ENCODE assay signal across 8 cellular contexts in the genomic region with DNA sequence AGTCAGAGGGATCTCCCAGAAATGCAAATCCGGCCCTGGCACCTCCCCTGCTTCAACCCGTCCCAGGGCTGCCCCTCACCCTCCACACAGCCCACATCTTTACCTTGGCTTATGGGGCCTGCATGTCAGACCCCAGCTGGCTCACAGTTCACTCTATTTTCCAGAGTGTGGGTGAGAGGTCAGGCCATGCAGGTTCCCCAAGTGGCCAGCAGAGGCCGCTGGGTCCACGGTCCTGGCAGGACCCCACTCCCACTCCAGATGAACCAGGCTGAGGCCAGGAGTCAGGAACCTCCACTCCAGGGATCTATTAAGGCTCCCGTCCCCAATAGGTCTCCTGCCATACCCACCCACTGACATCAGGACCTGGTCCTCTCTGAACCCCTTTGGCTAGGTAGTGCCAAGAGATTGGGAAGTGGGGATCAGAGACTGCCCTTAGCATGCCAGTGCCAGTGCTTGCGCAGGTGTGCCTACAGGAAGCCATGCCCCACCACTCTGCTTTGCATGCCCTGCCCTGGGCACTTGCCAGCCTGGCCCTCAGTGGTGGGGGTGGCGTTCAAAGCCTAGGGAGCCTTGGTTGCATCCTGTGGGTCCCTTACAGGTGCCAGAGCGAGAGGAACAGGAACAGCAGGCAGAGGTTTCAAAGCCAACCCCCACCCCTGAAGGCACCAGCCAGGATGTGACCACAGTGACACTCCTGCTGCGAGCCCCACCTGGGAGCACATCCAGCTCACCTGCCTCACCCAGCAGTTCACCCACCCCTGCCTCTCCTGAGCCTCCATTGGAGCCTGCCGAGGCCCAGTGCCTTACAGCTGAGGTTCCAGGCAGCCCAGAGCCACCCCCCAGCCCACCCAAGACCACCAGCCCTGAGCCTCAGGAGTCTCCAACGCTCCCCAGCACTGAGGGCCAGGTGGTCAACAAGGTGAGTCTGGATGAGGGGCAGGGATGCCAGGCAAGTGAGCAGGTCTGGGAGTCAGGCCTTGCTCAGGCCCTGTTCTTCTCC. TPM values are rescaled to one million over a fixed set of nuclear protein-coding genes. Genes with fewer than 3 reads are reported as not detected.
A peak's percentile ranks its signal among the peaks of the same experiment; 100 is the strongest.
DNase-seq lines count a peak whose midpoint lies in the region; ATAC-seq and TF ChIP-seq lines count a peak whose summit lies in the region.

No MANE protein-coding gene starts in this region.

- TF ChIP-seq EP300 in SK-N-SH (IDR thresholded peaks at IDR 0.05; ENCODE audit: borderline replicate concordance in 1 of 2, low read depth in 1 of 2, low read length in 1 of 2), result no peak

- CTCF ChIA-PET in SK-N-SH (lab: Yijun Ruan, JAX), result interaction anchor here (0.6 to 9.4 kb wide), 26 partner anchors 10 to 185 kb away, joined by 3 to 85 read pairs (median 4); a partner anchor contains a TSS

- H4K20me1 ChIP-seq in SK-N-SH (ENCODE audit: insufficient read depth), result no peaks in the 10 kb centered on the region

- WGBS in SK-N-SH (ENCODE audit: low lambda C conversion rate), result 51% methylated on average over 6 of the region's 11 CpGs
- 72 to 76% methylated on average over 5 to 11 of the region's 11 CpGs for WGBS in endodermal cell (ENCODE audit: insufficient coverage in 1 of 2, insufficient read length in 1 of 2), 2 experiments

- no peak overlapping the region for H3K9ac ChIP-seq in SK-N-SH
- no peak overlapping the region for H3K9ac ChIP-seq in endodermal cell (ENCODE audit: extremely low read depth, low read length, poor library complexity, severe bottlenecking)

- no peaks in the 10 kb centered on the region for H3F3A ChIP-seq in SK-N-SH (replicated peaks; ENCODE audit: insufficient read depth)

- H3K4me3 ChIP-seq in AG10803 (ENCODE audit: low read length), result no peak overlapping the region
- no peak overlapping the region for H3K4me3 ChIP-seq in GM12875 (ENCODE audit: low read depth, low read length)
- H3K4me3 ChIP-seq in SK-N-SH (ENCODE audit: low read depth in 2 of 2, low read length in 1 of 2), result no peak overlapping the region; a peak in 1 of 4 replicates
- no peak overlapping the region for H3K4me3 ChIP-seq in endodermal cell (ENCODE audit: low read length)

- DNase-seq in AG10803 (ENCODE audit: low read depth) (no peak), SK-N-SH (peak; percentile 90), endodermal cell (peak; percentile 76), myocyte (ENCODE audit: low read depth) (peak; percentile 54), NCI-H2227 treated with DMSO at 0.1 percent for 48 hours (lab: John Stamatoyannopoulos, UW) (no peak)

- peaks cover 21% of the 10 kb centered on the region for H3K79me2 ChIP-seq in SK-N-SH (ENCODE audit: insufficient read depth)

- TF ChIP-seq RAD21 in SK-N-SH (IDR thresholded peaks at IDR 0.05; ENCODE audit: low read length), result peak; percentile 81

- no peaks in the 10 kb centered on the region for H3K9me2 ChIP-seq in SK-N-SH

- H3K9me3 Mint-ChIP-seq in endodermal cell, result no peaks in the 10 kb centered on the region

- POLR2A ChIA-PET in SK-N-SH (lab: Yijun Ruan, JAX), result no interaction called here

- H3K9me3 ChIP-seq in SK-N-SH (no peaks in the 10 kb centered on the region), endodermal cell (ENCODE audit: control insufficient read depth, low read length) (no peaks in the 10 kb centered on the region)

- H2AFZ ChIP-seq in SK-N-SH (ENCODE audit: low read depth), result no peak overlapping the region

- H3K36me3 Mint-ChIP-seq in endodermal cell (ENCODE audit: low read depth), result peaks cover 3% of the 10 kb centered on the region

- H3K27me3 ChIP-seq in SK-N-SH (ENCODE audit: insufficient read depth) (no peaks in the 10 kb centered on the region), endodermal cell (ENCODE audit: control insufficient read depth, insufficient read depth, low read length, poor library complexity, severe bottlenecking) (no peaks in the 10 kb centered on the region)

- H3K36me3 ChIP-seq in SK-N-SH (replicated peaks in 1 of 2; ENCODE audit: control insufficient read depth in 1 of 2, insufficient read depth in 2 of 2, low read length in 1 of 2) (peaks cover 6 to 31% of the 10 kb centered on the region in 2 experiments), endodermal cell (ENCODE audit: control insufficient read depth, insufficient read depth, low read length) (no peaks in the 10 kb centered on the region)

- no peak overlapping the region for H3K4me2 ChIP-seq in SK-N-SH

- H3K27ac ChIP-seq in SK-N-SH (ENCODE audit: low read depth in 2 of 2, low read length in 1 of 2) (no peak overlapping the region), endodermal cell (ENCODE audit: low read depth, low read length) (no peak overlapping the region)

- no peaks in the 10 kb centered on the region for H3K27me3 Mint-ChIP-seq in endodermal cell (ENCODE audit: insufficient read depth)

- H3K4me1 ChIP-seq in SK-N-SH (ENCODE audit: control insufficient read depth in 1 of 2, insufficient read depth in 2 of 2, low read depth in 1 of 2, low read length in 1 of 2) (peaks cover under 1 to 6% of the 10 kb centered on the region in 2 experiments; a peak in 2 of 4 replicates), endodermal cell (ENCODE audit: control insufficient read depth, insufficient read depth, low read length) (no peaks in the 10 kb centered on the region)

- peaks cover 2% of the 10 kb centered on the region for H3K4me1 Mint-ChIP-seq in endodermal cell

- peak; percentile 79 for TF ChIP-seq CTCF in AG10803 (conservative IDR thresholded peaks at IDR 0.05; ENCODE audit: low read length)
- TF ChIP-seq CTCF in GM12875 (IDR thresholded peaks at IDR 0.05; ENCODE audit: borderline replicate concordance, insufficient read depth, low read depth, low read length), result peak; percentile 88
- peak; percentile 89 for TF ChIP-seq CTCF in SK-N-SH (IDR thresholded peaks at IDR 0.05)
- peak; percentile 86 for TF ChIP-seq CTCF in endodermal cell (conservative IDR thresholded peaks at IDR 0.05)

- H3K27ac Mint-ChIP-seq in endodermal cell, result no peak overlapping the region

- no peak for ATAC-seq in activated CD4-positive, CD25-positive, alpha-beta regulatory T cell treated with anti-CD3 and anti-CD28 coated beads, Interleukin-2, amount 50 U/mL, for 24 hours
- no peak for ATAC-seq in HG02588 (IDR thresholded peaks at IDR 0.05; ENCODE audit: unreplicated experiment)

- H3K4me3 Mint-ChIP-seq in endodermal cell, result no peak overlapping the region

TF ChIP-seq in SK-N-SH, 30 proteins besides CTCF, POLR2A, EP300 and RAD21:
- peak; percentile 88 for TF ChIP-seq SMC3 (IDR thresholded peaks at IDR 0.05; ENCODE audit: low read depth, low read length)
- TF ChIP-seq NFIC (IDR thresholded peaks at IDR 0.05; ENCODE audit: borderline replicate concordance), result no peak

RNA-seq across cellular contexts. Expression of a gene that starts 8.3 kb away (rescaled TPM):
- polyA plus RNA-seq in SK-N-SH (2012; rRNA removed), result 12.5 and 30.4 TPM in 2 replicates
- polyA plus RNA-seq in SK-N-SH (2012; cell fraction: cytosol; rRNA removed), result 9.1 and 14.9 TPM in 2 replicates
- 70.2 and 73.7 TPM in 2 replicates for polyA plus RNA-seq in SK-N-SH (2012; cell fraction: nucleus; rRNA removed)
- total RNA-seq in endodermal cell, result 10 to 100 TPM; 23.6 to 35.8 TPM
- polyA plus RNA-seq in endodermal cell (2013, experiment 1 of 2), result 31.8 TPM
- 25.8 TPM for polyA plus RNA-seq in endodermal cell (2013, experiment 2 of 2)
- 210 and 293 TPM in 2 replicates for total RNA-seq in myocyte
- polyA plus RNA-seq in myocyte (2012), result 66.0 TPM

RNA-seq across cellular contexts. Expression of a gene that starts 18.0 kb away (rescaled TPM):
- polyA plus RNA-seq in SK-N-SH (2012; rRNA removed), result 97.1 and 117 TPM in 2 replicates
- 55.2 and 84.3 TPM in 2 replicates for polyA plus RNA-seq in SK-N-SH (2012; cell fraction: cytosol; rRNA removed)
- polyA plus RNA-seq in SK-N-SH (2012; cell fraction: nucleus; rRNA removed), result 81.0 and 129 TPM in 2 replicates
- total RNA-seq in endodermal cell (10 to 100 TPM in 1 of 2 donors, 1 to 10 TPM in 1; 8.0 to 10.4 TPM), myocyte (223 and 238 TPM in 2 replicates)
- polyA plus RNA-seq in endodermal cell (2013, experiment 1 of 2), result 27.7 TPM
- 20.3 TPM for polyA plus RNA-seq in endodermal cell (2013, experiment 2 of 2)
- polyA plus RNA-seq in myocyte (2012), result 257 TPM

RNA-seq across cellular contexts. Expression of a gene that starts 33.4 kb away (rescaled TPM):
- polyA plus RNA-seq in SK-N-SH (2012; rRNA removed), result 3.2 TPM in 2 replicates
- 0.73 and 1.2 TPM in 2 replicates for polyA plus RNA-seq in SK-N-SH (2012; cell fraction: cytosol; rRNA removed)
- 14.7 and 18.9 TPM in 2 replicates for polyA plus RNA-seq in SK-N-SH (2012; cell fraction: nucleus; rRNA removed)
- total RNA-seq in endodermal cell (1 to 10 TPM; 3.5 to 5.4 TPM), myocyte (0.40 and 0.57 TPM in 2 replicates)
- 2.8 TPM for polyA plus RNA-seq in endodermal cell (2013, experiment 1 of 2)
- 2.0 TPM for polyA plus RNA-seq in endodermal cell (2013, experiment 2 of 2)
- polyA plus RNA-seq in myocyte (2012), result 0.61 TPM

RNA-seq across cellular contexts. Expression of a gene that starts 50.9 kb away (rescaled TPM):
- not detected in 2 replicates for polyA plus RNA-seq in SK-N-SH (2012; rRNA removed)
- polyA plus RNA-seq in SK-N-SH (2012; cell fraction: cytosol; rRNA removed), result not detected in 2 replicates
- not detected in 2 replicates for polyA plus RNA-seq in SK-N-SH (2012; cell fraction: nucleus; rRNA removed)
- total RNA-seq in endodermal cell (1 to 10 TPM; 4.1 to 4.6 TPM), myocyte (0.21 and 1.7 TPM in 2 replicates)
- polyA plus RNA-seq in endodermal cell (2013, experiment 1 of 2), result 13.1 TPM
- 15.3 TPM for polyA plus RNA-seq in endodermal cell (2013, experiment 2 of 2)
- 0.35 TPM for polyA plus RNA-seq in myocyte (2012)

Comparison
In these comparisons a context has a peak if more than half of its experiments do, and no peak if none do; other contexts are left out.
1. DNase-seq: peak in SK-N-SH (single experiment), endodermal cell (single experiment) and myocyte (single experiment); none in AG10803 (single experiment) and NCI-H2227 treated with DMSO at 0.1 percent for 48 hours (single experiment).
2. RNA of a gene that starts 18.0 kb away (total RNA-seq): 223 to 238 TPM in myocyte; 8.0 to 10.4 TPM in endodermal cell; every median in the first group is over 10 times any median in the second.
3. Peak in every context shown above with its lines, with median percentiles within 50 percentile points of each other: CTCF ChIP-seq.